In genomic region chr4:2833671-2834000, GRCh38 we compare ENCODE assay signal across 13 cellular contexts. TPM values are rescaled to one million over a fixed set of nuclear protein-coding genes. Genes with fewer than 3 reads are reported as not detected.
DNase-seq lines count a peak whose midpoint lies in the region; ATAC-seq and TF ChIP-seq lines count a peak whose summit lies in the region.
"Had no signal": no experiment of that assay in that cellular context is flagged by ENCODE, and none has a peak within 500 bp of the region (broad histone marks: within the 10 kb centered on the region; RNA-seq: fewer than 3 reads in every experiment).

No MANE protein-coding gene starts in this region.

- ATAC-seq in effector memory CD8-positive, alpha-beta T cell (replicated peaks) = no peak
- ATAC-seq in GM21717 (IDR thresholded peaks at IDR 0.05; ENCODE audit: unreplicated experiment) = no peak
- ATAC-seq: body of pancreas had no signal

- peaks cover 41 to 50% of the 10 kb centered on the region in 2 donors for H3K4me1 Mint-ChIP-seq in effector memory CD8-positive, alpha-beta T cell (ENCODE audit: low read depth in 2 of 2)

- H3K36me3 ChIP-seq in neutrophil = peaks cover 93% of the 10 kb centered on the region

- peak overlapping the region; percentile 74 to 85 for H3K27ac Mint-ChIP-seq in effector memory CD8-positive, alpha-beta T cell

- no peak overlapping the region for H3K4me3 ChIP-seq in neutrophil (ENCODE audit: low read depth in 1 of 2, low read length in 1 of 2)
- H3K4me3 ChIP-seq: body of pancreas, suprapubic skin had no signal

- TF ChIP-seq CTCF in GM10266 (IDR thresholded peaks at IDR 0.05; ENCODE audit: control insufficient read depth, insufficient read depth, low read depth, missing control alignments) = no peak
- TF ChIP-seq CTCF in neutrophil (IDR thresholded peaks at IDR 0.05) = no peak

- no peaks in the 10 kb centered on the region for H3K9me3 ChIP-seq in neutrophil
- H3K9me3 ChIP-seq: body of pancreas, suprapubic skin had no signal

- peaks cover 24 to 26% of the 10 kb centered on the region in 2 experiments for H3K4me1 ChIP-seq in neutrophil (ENCODE audit: control insufficient read depth in 1 of 2, insufficient read depth in 1 of 2, low read depth in 1 of 2, low read length in 1 of 2)

- H3K36me3 Mint-ChIP-seq in effector memory CD8-positive, alpha-beta T cell (ENCODE audit: insufficient read depth) = peaks cover 40% of the 10 kb centered on the region

- H3K4me3 Mint-ChIP-seq in effector memory CD8-positive, alpha-beta T cell = no peak overlapping the region

- H3K9me3 Mint-ChIP-seq in effector memory CD8-positive, alpha-beta T cell = no peaks in the 10 kb centered on the region

- peak overlapping the region; percentile 91 for H3K27ac ChIP-seq in neutrophil
- H3K27ac ChIP-seq: body of pancreas, suprapubic skin had no signal

- H3K27me3 Mint-ChIP-seq in effector memory CD8-positive, alpha-beta T cell = no peaks in the 10 kb centered on the region

- no peaks in the 10 kb centered on the region for H3K27me3 ChIP-seq in neutrophil
- H3K27me3 ChIP-seq: body of pancreas, suprapubic skin had no signal

- peak; percentile 2 for DNase-seq in AG08396 (ENCODE audit: low spot score)
- DNase-seq in GM10266 (ENCODE audit: extremely low spot score) = peak; percentile 3
- DNase-seq in effector memory CD8-positive, alpha-beta T cell = no peak
- no peak for DNase-seq in COLO668 (lab: John Stamatoyannopoulos, UW; ENCODE audit: unreplicated experiment)
- no peak for DNase-seq in ureter (ENCODE audit: low spot score)
- DNase-seq: cortex of kidney, mesendoderm, NCI-H2107, NCI-H510A treated with DMSO at 0.1 percent for 48 hours had no signal

RNA-seq across cellular contexts. Expression of gene ADD1, which starts 10.0 kb away (rescaled TPM):
- total RNA-seq in ureter = 416 TPM

RNA-seq across cellular contexts. Expression of gene SH3BP2, which starts 40.8 kb away (rescaled TPM):
- total RNA-seq in ureter = 109 TPM

Comparison
In these comparisons a context has a peak if more than half of its experiments do, and no peak if none do; other contexts are left out.
1. DNase-seq: peak in AG08396 (single experiment) and GM10266 (single experiment); none in effector memory CD8-positive, alpha-beta T cell (0 of 3), COLO668 (single experiment) and ureter (single experiment).